ENCODE assay signal across 2 cellular contexts in genomic region chr1:39769502-39769901, GRCh38. TPM values are rescaled to one million over a fixed set of nuclear protein-coding genes. Genes with fewer than 3 reads are reported as not detected.
"Had no signal": no experiment of that assay in that cellular context is flagged by ENCODE, and none has a peak within 500 bp of the region (broad histone marks: within the 10 kb centered on the region; RNA-seq: fewer than 3 reads in every experiment).

No MANE protein-coding gene starts in this region.

RNA-seq across cellular contexts. Expression of gene BMP8B, which starts 19.2 kb away (rescaled TPM):
- total RNA-seq: fibroblast of lung had no signal
- polyA plus RNA-seq: endothelial cell of umbilical vein had no signal
